ENCODE assay signal across 8 cellular contexts in the genomic region with DNA sequence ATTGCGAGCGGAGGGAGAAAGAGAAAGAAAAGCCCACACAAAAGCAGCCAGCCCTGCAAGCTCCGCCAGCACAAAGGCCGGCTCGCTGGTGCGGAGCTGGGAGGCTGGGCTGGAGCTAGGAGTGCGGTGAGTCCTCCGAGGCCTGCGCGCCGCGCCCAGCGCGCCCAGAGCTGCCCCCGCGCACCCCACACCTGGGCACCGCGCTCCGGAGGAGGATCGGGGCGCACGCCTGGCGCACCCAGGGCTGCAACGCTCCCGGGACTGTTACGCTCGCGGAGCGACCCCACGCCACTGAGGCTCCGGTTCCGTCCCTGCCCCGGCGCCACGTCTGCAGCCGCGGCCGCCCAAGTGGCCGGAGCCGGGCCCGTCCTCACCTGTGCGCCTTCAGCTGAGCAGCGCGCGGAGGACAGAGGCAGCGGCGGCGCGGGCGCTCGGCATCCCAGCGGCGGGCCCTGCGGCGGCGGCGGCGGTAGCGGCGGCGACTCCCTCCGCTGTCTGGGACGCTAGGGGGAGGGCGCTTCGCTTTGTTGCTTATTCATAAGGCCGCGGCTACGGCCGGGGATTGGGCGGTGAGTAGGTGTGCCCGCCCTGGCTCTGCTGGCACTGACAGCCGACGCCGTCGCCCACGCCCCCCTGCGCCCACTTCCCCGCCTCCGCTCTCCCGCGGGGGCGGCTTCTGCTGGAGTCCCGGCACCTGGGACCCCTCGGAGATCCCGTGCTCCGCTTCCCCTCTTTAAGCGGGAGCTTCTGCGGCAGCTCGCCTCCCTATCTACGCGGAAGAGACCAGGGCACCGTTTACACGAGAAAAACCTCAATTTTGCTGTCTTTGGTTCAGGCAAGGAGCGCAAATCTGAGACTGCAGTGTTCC. TPM values are rescaled to one million over a fixed set of nuclear protein-coding genes. Genes with fewer than 3 reads are reported as not detected.
DNase-seq lines count a peak whose midpoint lies in the region; TF ChIP-seq lines count a peak whose summit lies in the region.

A gene with protein sequence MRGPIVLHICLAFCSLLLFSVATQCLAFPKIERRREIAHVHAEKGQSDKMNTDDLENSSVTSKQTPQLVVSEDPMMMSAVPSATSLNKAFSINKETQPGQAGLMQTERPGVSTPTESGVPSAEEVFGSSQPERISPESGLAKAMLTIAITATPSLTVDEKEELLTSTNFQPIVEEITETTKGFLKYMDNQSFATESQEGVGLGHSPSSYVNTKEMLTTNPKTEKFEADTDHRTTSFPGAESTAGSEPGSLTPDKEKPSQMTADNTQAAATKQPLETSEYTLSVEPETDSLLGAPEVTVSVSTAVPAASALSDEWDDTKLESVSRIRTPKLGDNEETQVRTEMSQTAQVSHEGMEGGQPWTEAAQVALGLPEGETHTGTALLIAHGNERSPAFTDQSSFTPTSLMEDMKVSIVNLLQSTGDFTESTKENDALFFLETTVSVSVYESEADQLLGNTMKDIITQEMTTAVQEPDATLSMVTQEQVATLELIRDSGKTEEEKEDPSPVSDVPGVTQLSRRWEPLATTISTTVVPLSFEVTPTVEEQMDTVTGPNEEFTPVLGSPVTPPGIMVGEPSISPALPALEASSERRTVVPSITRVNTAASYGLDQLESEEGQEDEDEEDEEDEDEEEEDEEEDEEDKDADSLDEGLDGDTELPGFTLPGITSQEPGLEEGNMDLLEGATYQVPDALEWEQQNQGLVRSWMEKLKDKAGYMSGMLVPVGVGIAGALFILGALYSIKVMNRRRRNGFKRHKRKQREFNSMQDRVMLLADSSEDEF (minus strand): TSS at position 513 of the 868 bp plus-strand sequence. CDS start 12,855 bp downstream, outside the sequence.

- H3K9me3 ChIP-seq in H9 (ENCODE audit: control insufficient read depth, low read depth, low read length) (no peaks in the 10 kb centered on the region), MM.1S (replicated peaks; ENCODE audit: insufficient read depth, low read length) (no peaks in the 10 kb centered on the region), SJCRH30 (replicated peaks) (no peaks in the 10 kb centered on the region), suprapubic skin (no peaks in the 10 kb centered on the region)

- peak within 1 kb of the TSS; percentile 3 for H2AFZ ChIP-seq in H9 (ENCODE audit: low read length)
- peak within 1 kb of the TSS; percentile 83 for H2AFZ ChIP-seq in MM.1S (ENCODE audit: low read length)

- peak within 1 kb of the TSS; percentile 65 for H3K4me3 ChIP-seq in MM.1S (ENCODE audit: low read length)
- H3K4me3 ChIP-seq in SJCRH30: peak within 1 kb of the TSS; percentile 64
- H3K4me3 ChIP-seq in suprapubic skin: peak within 1 kb of the TSS; percentile 81

- no peak within 1 kb of the TSS for H2BK15ac ChIP-seq in H9 (ENCODE audit: low read depth, low read length)

- no peak within 1 kb of the TSS for H3K18ac ChIP-seq in H9 (ENCODE audit: insufficient read length, low read depth, low read length)

- peak within 1 kb of the TSS in 1 of 3 experiments; percentile 38; a peak in 2 of 7 replicates for H3K27ac Mint-ChIP-seq in H9
- H3K27ac Mint-ChIP-seq in activated naive CD4-positive, alpha-beta T cell treated with anti-CD3 and anti-CD28 coated beads, Interleukin-2, amount 10 ng/mL, durations not matched to agents 7 days and 5 days: no peak within 1 kb of the TSS

- H3F3A ChIP-seq in MM.1S (ENCODE audit: insufficient read depth, low read length): no peaks in the 10 kb centered on the region

- CTCF ChIA-PET in activated naive CD4-positive, alpha-beta T cell treated with anti-CD3 and anti-CD28 coated beads, Interleukin-2, amount 10 ng/mL, durations not matched to agents 7 days and 5 days (lab: Charles Lee): no interaction called here

- peaks cover 13% of the 10 kb centered on the region for H3K23me2 ChIP-seq in H9 (ENCODE audit: insufficient read length, low read depth, low read length, poor library complexity, severe bottlenecking)

- H3K9me2 ChIP-seq in MM.1S (replicated peaks; ENCODE audit: insufficient read depth, low read length): no peaks in the 10 kb centered on the region

- no peak within 1 kb of the TSS for H2BK20ac ChIP-seq in H9 (ENCODE audit: low read depth, low read length, poor library complexity, severe bottlenecking)

- peaks cover 19% of the 10 kb centered on the region for H3K27me3 Mint-ChIP-seq in H9 (ENCODE audit: low read depth)
- H3K27me3 Mint-ChIP-seq in activated naive CD4-positive, alpha-beta T cell treated with anti-CD3 and anti-CD28 coated beads, Interleukin-2, amount 10 ng/mL, durations not matched to agents 7 days and 5 days: peaks cover 52% of the 10 kb centered on the region

- H3K4me3 Mint-ChIP-seq in H9: peak within 1 kb of the TSS; percentile 85 to 91
- H3K4me3 Mint-ChIP-seq in activated naive CD4-positive, alpha-beta T cell treated with anti-CD3 and anti-CD28 coated beads, Interleukin-2, amount 10 ng/mL, durations not matched to agents 7 days and 5 days: peak within 1 kb of the TSS; percentile 73

- no peaks in the 10 kb centered on the region; a peak in 1 of 5 replicates for H3K9me3 Mint-ChIP-seq in H9
- no peaks in the 10 kb centered on the region for H3K9me3 Mint-ChIP-seq in activated naive CD4-positive, alpha-beta T cell treated with anti-CD3 and anti-CD28 coated beads, Interleukin-2, amount 10 ng/mL, durations not matched to agents 7 days and 5 days

- H3K79me2 ChIP-seq in H9 (ENCODE audit: insufficient read depth, low read length) (no peaks in the 10 kb centered on the region), MM.1S (ENCODE audit: low read length) (no peaks in the 10 kb centered on the region)

- H4K91ac ChIP-seq in H9 (ENCODE audit: insufficient read length, low read depth, low read length): no peak within 1 kb of the TSS

- no peaks in the 10 kb centered on the region for H3K36me3 ChIP-seq in MM.1S (replicated peaks; ENCODE audit: insufficient read depth, low read length)
- H3K36me3 ChIP-seq in SJCRH30: no peaks in the 10 kb centered on the region
- no peaks in the 10 kb centered on the region for H3K36me3 ChIP-seq in suprapubic skin

- H2BK12ac ChIP-seq in H9 (ENCODE audit: insufficient read length, low read depth, low read length): no peak within 1 kb of the TSS

- H2AK5ac ChIP-seq in H9 (ENCODE audit: insufficient read length, low read length): no peak within 1 kb of the TSS

- H2BK120ac ChIP-seq in H9 (ENCODE audit: low read depth, low read length, poor library complexity, severe bottlenecking): no peak within 1 kb of the TSS

- H4K8ac ChIP-seq in H9 (replicated peaks; ENCODE audit: insufficient read length, low read depth, low read length): no peak within 1 kb of the TSS

- no peak for TF ChIP-seq POLR2A in suprapubic skin (IDR thresholded peaks at IDR 0.05)

- DNase-seq in EH (ENCODE audit: low read depth) (peak; percentile 82), H9 (peak; percentile 94), MM.1S (peak; percentile 73), SJCRH30 (peak; percentile 83 to 85), globus pallidus (ENCODE audit: low spot score) (peak; percentile 83), nucleus accumbens (lab: John Stamatoyannopoulos, UW) (peak; percentile 28 to 88 (median 69)), suprapubic skin (ENCODE audit: low spot score in 2 of 2) (peak; percentile 85 to 89)
- DNase-seq in activated naive CD4-positive, alpha-beta T cell treated with anti-CD3 and anti-CD28 coated beads, Interleukin-2, amount 10 ng/mL, durations not matched to agents 7 days and 5 days: peak; percentile 88

- H3K23ac ChIP-seq in H9 (ENCODE audit: insufficient read length, low read depth, low read length): no peak within 1 kb of the TSS

- TF ChIP-seq CTCF in H9 (conservative IDR thresholded peaks at IDR 0.05): peak; percentile 21; the same call in 2 of the 3 replicates
- TF ChIP-seq CTCF in MM.1S (IDR thresholded peaks at IDR 0.05; ENCODE audit: low read length): no peak
- peak in 1 of 2 donors; percentile 12 for TF ChIP-seq CTCF in suprapubic skin (IDR thresholded peaks at IDR 0.05)

- H3K4me1 Mint-ChIP-seq in H9: peaks cover 46 to 50% of the 10 kb centered on the region in 2 experiments
- peaks cover 20% of the 10 kb centered on the region for H3K4me1 Mint-ChIP-seq in activated naive CD4-positive, alpha-beta T cell treated with anti-CD3 and anti-CD28 coated beads, Interleukin-2, amount 10 ng/mL, durations not matched to agents 7 days and 5 days

- H3K4me1 ChIP-seq in H9 (ENCODE audit: insufficient read depth, low read length) (peaks cover 2% of the 10 kb centered on the region; the same call in 1 of the 2 replicates), MM.1S (ENCODE audit: low read length) (peaks cover 3% of the 10 kb centered on the region; the same call in 1 of the 2 replicates), SJCRH30 (no peaks in the 10 kb centered on the region), suprapubic skin (peaks cover 15% of the 10 kb centered on the region)

- H2BK5ac ChIP-seq in H9 (ENCODE audit: insufficient read length, low read length): no peak within 1 kb of the TSS

- H4K5ac ChIP-seq in H9 (ENCODE audit: insufficient read length, low read depth, low read length): no peak within 1 kb of the TSS

- H3K27me3 ChIP-seq in H9 (ENCODE audit: insufficient read depth, low read length) (peaks cover 6% of the 10 kb centered on the region; the same call in 1 of the 2 replicates), MM.1S (replicated peaks; ENCODE audit: insufficient read depth, low read length) (no peaks in the 10 kb centered on the region), SJCRH30 (0 out of 2 replicates have a peak, but pooled peaks cover 6% of the 10 kb centered on the region), suprapubic skin (peaks cover 7% of the 10 kb centered on the region)

- H3K4ac ChIP-seq in H9 (ENCODE audit: low read depth, low read length): no peak within 1 kb of the TSS

- H3K14ac ChIP-seq in H9 (ENCODE audit: insufficient read depth, low read length): peak within 1 kb of the TSS; percentile 1; the same call in 1 of the 2 replicates

- no peaks in the 10 kb centered on the region for H4K20me1 ChIP-seq in H9 (ENCODE audit: control insufficient read depth, insufficient read depth, insufficient read length)
- H4K20me1 ChIP-seq in MM.1S (ENCODE audit: insufficient read depth, low read length): no peaks in the 10 kb centered on the region

- H3K36me3 Mint-ChIP-seq in H9 (ENCODE audit: insufficient read depth in 1 of 3, low read depth in 3 of 3): no peaks in the 10 kb centered on the region; a peak in 1 of 7 replicates
- H3K36me3 Mint-ChIP-seq in activated naive CD4-positive, alpha-beta T cell treated with anti-CD3 and anti-CD28 coated beads, Interleukin-2, amount 10 ng/mL, durations not matched to agents 7 days and 5 days: no peaks in the 10 kb centered on the region

- H3K9ac ChIP-seq in H9 (ENCODE audit: extremely low read depth, insufficient read length, low read length): peak within 1 kb of the TSS; percentile 24
- peak within 1 kb of the TSS; percentile 25; the same call in 1 of the 2 replicates for H3K9ac ChIP-seq in MM.1S (ENCODE audit: low read length)

- H3K56ac ChIP-seq in H9 (ENCODE audit: insufficient read length, low read depth, low read length): no peak within 1 kb of the TSS

- H3K27ac ChIP-seq in H9 (ENCODE audit: insufficient read length, low read depth, low read length) (no peak within 1 kb of the TSS), MM.1S (ENCODE audit: low read length) (no peak within 1 kb of the TSS), SJCRH30 (no peak within 1 kb of the TSS), suprapubic skin (peak within 1 kb of the TSS; percentile 36)

- WGBS in H9 (ENCODE audit: extremely low coverage, insufficient read length, low lambda C conversion rate): no CpG with 5 or more reads among the region's 94 CpGs
- WGBS in suprapubic skin: 0% methylated on average over 6 of the region's 94 CpGs

- H3K79me1 ChIP-seq in H9 (ENCODE audit: insufficient read depth, low read depth, low read length, poor library complexity, severe bottlenecking): no peaks in the 10 kb centered on the region

- peak within 1 kb of the TSS; percentile 91 for H3K4me2 ChIP-seq in H9 (ENCODE audit: insufficient read depth, insufficient read length, low read length)
- peak within 1 kb of the TSS; percentile 88 for H3K4me2 ChIP-seq in MM.1S (ENCODE audit: low read depth, low read length)

- no peak within 1 kb of the TSS for H3T11ph ChIP-seq in H9 (ENCODE audit: low read length)

- no peak for TF ChIP-seq EP300 in suprapubic skin (IDR thresholded peaks at IDR 0.05)

RNA-seq across cellular contexts. Expression of the gene that starts here (rescaled TPM):
- total RNA-seq in H9 (2021): 38.7 and 42.6 TPM in 2 replicates
- total RNA-seq in SJCRH30 (2014; rRNA removed; shearing (Covaris generic)): 0.45 and 1.3 TPM in 2 replicates
- 1 to 10 TPM; 2.8 to 4.7 (median 3.7) TPM for total RNA-seq in suprapubic skin
